Comparison of ENCODE assay signal across 21 cellular contexts in the genomic region with DNA sequence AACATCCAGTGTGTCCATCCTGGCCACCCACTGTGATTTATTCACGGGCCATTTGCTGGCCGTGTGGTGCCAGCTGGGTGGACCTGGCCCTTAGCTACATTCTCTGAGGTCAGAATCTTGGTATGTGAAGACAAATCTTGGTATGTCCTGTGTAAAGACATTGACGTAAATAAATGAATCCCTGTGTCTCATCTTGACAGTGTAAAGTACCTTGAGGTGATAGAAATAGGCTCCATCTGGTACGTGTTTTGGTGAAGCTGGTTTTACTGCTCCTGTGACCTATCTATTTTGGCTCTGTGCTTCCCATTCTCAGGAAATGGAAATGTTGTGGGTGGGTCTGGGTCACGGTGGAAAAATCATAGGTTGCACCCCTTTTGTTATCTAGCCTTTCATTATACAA.
DNase-seq lines count a peak whose midpoint lies in the region; ATAC-seq, FAIRE-seq and TF ChIP-seq lines count a peak whose summit lies in the region.
"Had no signal": no experiment of that assay in that cellular context is flagged by ENCODE, and none has a peak within 500 bp of the region (broad histone marks: within the 10 kb centered on the region; RNA-seq: fewer than 3 reads in every experiment).

No MANE protein-coding gene starts in this region.

- peaks cover 4% of the 10 kb centered on the region for H3K27me3 Mint-ChIP-seq in endothelial cell (ENCODE audit: unreplicated experiment)
- H3K27me3 Mint-ChIP-seq: CD4-positive, CD25-positive, alpha-beta regulatory T cell had no signal

- no peaks in the 10 kb centered on the region for H3K79me1 ChIP-seq in mesendoderm (ENCODE audit: low read length)

- H2BK15ac ChIP-seq in mesendoderm (replicated peaks; ENCODE audit: low read depth), result no peak overlapping the region

- no peak overlapping the region for H3K4me3 Mint-ChIP-seq in endothelial cell (ENCODE audit: unreplicated experiment)
- H3K4me3 Mint-ChIP-seq: B cell; CD4-positive, CD25-positive, alpha-beta regulatory T cell had no signal

- POLR2A ChIA-PET in HEK293T (lab: Yijun Ruan, JAX), result no interaction called here

- H3K56ac ChIP-seq in mesendoderm (ENCODE audit: low read length), result no peak overlapping the region

- H3K36me3 Mint-ChIP-seq in endothelial cell (ENCODE audit: low read depth, unreplicated experiment), result peaks cover 8% of the 10 kb centered on the region

- FAIRE-seq in HTR-8/SVneo (lab: Jason Lieb, UNC), result peak; percentile 13
- FAIRE-seq: K562 had no signal

- no peaks in the 10 kb centered on the region for H3K4me1 Mint-ChIP-seq in endothelial cell (ENCODE audit: unreplicated experiment)
- H3K4me1 Mint-ChIP-seq: B cell; CD4-positive, CD25-positive, alpha-beta regulatory T cell had no signal

- H4K8ac ChIP-seq in mesendoderm (ENCODE audit: low read depth, low read length), result no peak overlapping the region

- ATAC-seq in GM19463 (IDR thresholded peaks at IDR 0.05; ENCODE audit: unreplicated experiment), result no peak
- ATAC-seq: K562, PC-3 had no signal

- H3K27me3 ChIP-seq in mesendoderm (ENCODE audit: insufficient read depth, low read length, poor library complexity), result no peaks in the 10 kb centered on the region
- H3K27me3 ChIP-seq: SJCRH30 had no signal

- H3K4me3 ChIP-seq in choroid plexus epithelial cell (ENCODE audit: low read depth, low read length) (no peak overlapping the region), mesendoderm (ENCODE audit: low read length) (no peak overlapping the region)
- H3K4me3 ChIP-seq: K562, SJCRH30 had no signal

- H3K27ac ChIP-seq in mesendoderm (ENCODE audit: low read depth, low read length), result no peak overlapping the region
- H3K27ac ChIP-seq: RWPE1, SJCRH30 had no signal

- DNase-seq in EH (ENCODE audit: low read depth) (peak; percentile 48), HTR-8/SVneo (ENCODE audit: insufficient read length, low spot score) (peak; percentile 21), choroid plexus epithelial cell (ENCODE audit: low read depth) (peak; percentile 26), mesendoderm (peak; percentile 23), HEK293T (ENCODE audit: extremely low spot score) (no peak), endothelial cell (ENCODE audit: low spot score) (no peak), retina (no peak)
- DNase-seq: Caco-2; CD4-positive, CD25-positive, alpha-beta regulatory T cell; DMS153; HCEC 1CT; NCI-H1417 treated with DMSO at 0.1 percent for 48 hours; NCI-H1930; NCI-H446; NCI-H748 treated with DMSO at 0.1 percent for 48 hours; PC-3; SJCRH30 had no signal

- no peak overlapping the region for H3K4ac ChIP-seq in mesendoderm (ENCODE audit: low read depth, low read length)

- CTCF ChIA-PET in HEK293T (lab: Yijun Ruan, JAX), result no interaction called here

- no CpG with 5 or more reads among the region's 5 CpGs for whole genome bisulfite sequencing in mesendoderm (ENCODE audit: extremely low coverage, insufficient coverage, low lambda C conversion rate)

- no peak overlapping the region for H4K5ac ChIP-seq in mesendoderm (ENCODE audit: low read length)

- no peaks in the 10 kb centered on the region for H3K79me2 ChIP-seq in mesendoderm (ENCODE audit: control insufficient read depth, insufficient read depth, low read length)

- no peak overlapping the region for H2AK5ac ChIP-seq in mesendoderm (ENCODE audit: low read length)

- H3K23ac ChIP-seq in mesendoderm (ENCODE audit: low read length), result no peak overlapping the region

- H2BK5ac ChIP-seq in mesendoderm (ENCODE audit: low read length), result no peak overlapping the region

- H3K4me2 ChIP-seq in mesendoderm (ENCODE audit: low read length), result no peak overlapping the region

- no peaks in the 10 kb centered on the region for H3K4me1 ChIP-seq in mesendoderm (ENCODE audit: control insufficient read depth, low read depth, low read length)
- H3K4me1 ChIP-seq: Caco-2, SJCRH30 had no signal

- H3K36me3 ChIP-seq in mesendoderm (ENCODE audit: control insufficient read depth, insufficient read depth, low read length), result no peaks in the 10 kb centered on the region
- H3K36me3 ChIP-seq: SJCRH30 had no signal

- TF ChIP-seq CTCF in choroid plexus epithelial cell (conservative IDR thresholded peaks at IDR 0.05; ENCODE audit: low read depth, low read length) (no peak), endothelial cell (IDR thresholded peaks at IDR 0.05; ENCODE audit: unreplicated experiment) (no peak)

- H3K9me3 Mint-ChIP-seq in endothelial cell (ENCODE audit: unreplicated experiment), result no peaks in the 10 kb centered on the region

- no peak overlapping the region for H2BK120ac ChIP-seq in mesendoderm (ENCODE audit: low read depth, low read length)

- H3K18ac ChIP-seq in mesendoderm (ENCODE audit: low read length), result no peak overlapping the region

- no peak overlapping the region for H3K27ac Mint-ChIP-seq in endothelial cell (ENCODE audit: unreplicated experiment)
- H3K27ac Mint-ChIP-seq: B cell; CD4-positive, CD25-positive, alpha-beta regulatory T cell had no signal

- H3K9ac ChIP-seq in mesendoderm (ENCODE audit: low read length), result no peak overlapping the region

TF ChIP-seq in HEK293T, 16 proteins besides CTCF, POLR2A, EP300 and RAD21:
- TF ChIP-seq NFRKB (IDR thresholded peaks at IDR 0.05) (no peak), CTBP1 (IDR thresholded peaks at IDR 0.05; ENCODE audit: borderline replicate concordance) (no peak), ARNT (IDR thresholded peaks at IDR 0.05) (no peak), BHLHE40 (IDR thresholded peaks at IDR 0.05; ENCODE audit: borderline replicate concordance) (no peak), FOXK2 (IDR thresholded peaks at IDR 0.05) (no peak), ZNF384 (IDR thresholded peaks at IDR 0.05) (no peak), TARDBP (IDR thresholded peaks at IDR 0.05) (no peak), SP1 (IDR thresholded peaks at IDR 0.05) (no peak)
- TF ChIP-seq, protein P1, sequence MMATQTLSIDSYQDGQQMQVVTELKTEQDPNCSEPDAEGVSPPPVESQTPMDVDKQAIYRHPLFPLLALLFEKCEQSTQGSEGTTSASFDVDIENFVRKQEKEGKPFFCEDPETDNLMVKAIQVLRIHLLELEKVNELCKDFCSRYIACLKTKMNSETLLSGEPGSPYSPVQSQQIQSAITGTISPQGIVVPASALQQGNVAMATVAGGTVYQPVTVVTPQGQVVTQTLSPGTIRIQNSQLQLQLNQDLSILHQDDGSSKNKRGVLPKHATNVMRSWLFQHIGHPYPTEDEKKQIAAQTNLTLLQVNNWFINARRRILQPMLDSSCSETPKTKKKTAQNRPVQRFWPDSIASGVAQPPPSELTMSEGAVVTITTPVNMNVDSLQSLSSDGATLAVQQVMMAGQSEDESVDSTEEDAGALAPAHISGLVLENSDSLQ (IDR thresholded peaks at IDR 0.05), result no peak

Comparison
In these comparisons a context has a peak if more than half of its experiments do, and no peak if none do; other contexts are left out.
1. DNase-seq: peak in EH (single experiment), HTR-8/SVneo (single experiment), choroid plexus epithelial cell (single experiment) and mesendoderm (single experiment); none in HEK293T (single experiment), endothelial cell (single experiment) and retina (single experiment).